ENCODE assay signal across 17 cellular contexts in genomic region chr2:85668009-85668856, GRCh38. TPM values are rescaled to one million over a fixed set of nuclear protein-coding genes. Genes with fewer than 3 reads are reported as not detected.
A peak's percentile ranks its signal among the peaks of the same experiment; 100 is the strongest.
DNase-seq lines count a peak whose midpoint lies in the region; ATAC-seq and FAIRE-seq lines count a peak whose summit lies in the region.
"Had no signal": no experiment of that assay in that cellular context is flagged by ENCODE, and none has a peak within 500 bp of the region (broad histone marks: within the 10 kb centered on the region; RNA-seq: fewer than 3 reads in every experiment).

TSS of gene SFTPB (minus strand) at chr2:85668199. CDS start at chr2:85668183, 16 bp downstream.

- H3K4me3 ChIP-seq in small intestine (ENCODE audit: low read depth in 1 of 2, low read length in 2 of 2) (no peak within 1 kb of the TSS), right cardiac atrium (ENCODE audit: low read length) (no peak within 1 kb of the TSS)
- H3K4me3 ChIP-seq: cardiac muscle cell, K562 had no signal

- H3K9me3 ChIP-seq in small intestine (ENCODE audit: control insufficient read depth, low read depth) (no peaks in the 10 kb centered on the region), right cardiac atrium (ENCODE audit: control insufficient read depth, low read length) (no peaks in the 10 kb centered on the region), T-helper 17 cell (ENCODE audit: control insufficient read depth, low read length, poor library complexity, severe bottlenecking) (no peaks in the 10 kb centered on the region)

- ATAC-seq in right cardiac atrium (no peak), T-helper 17 cell (no peak)
- ATAC-seq: K562 had no signal

- H3K27ac ChIP-seq in small intestine (ENCODE audit: low read depth in 1 of 2, low read length in 1 of 2) (no peak within 1 kb of the TSS), right cardiac atrium (ENCODE audit: low read length) (no peak within 1 kb of the TSS)
- H3K27ac ChIP-seq: cardiac muscle cell had no signal

- no peaks in the 10 kb centered on the region for H3K36me3 Mint-ChIP-seq in dendritic cell treated with granulocyte-macrophage colony-stimulating factor and Interleukin-4, amounts not matched to agents 40 ng/mL and 50 ng/mL, for 4 days (ENCODE audit: low read depth)
- H3K36me3 Mint-ChIP-seq in T-helper 17 cell (ENCODE audit: low read depth) = peaks cover 3% of the 10 kb centered on the region

- peaks cover 5% of the 10 kb centered on the region for H3K27me3 Mint-ChIP-seq in dendritic cell treated with granulocyte-macrophage colony-stimulating factor and Interleukin-4, amounts not matched to agents 40 ng/mL and 50 ng/mL, for 4 days
- no peaks in the 10 kb centered on the region for H3K27me3 Mint-ChIP-seq in T-helper 17 cell

- H3K4me1 ChIP-seq in small intestine (ENCODE audit: control insufficient read depth in 2 of 2, insufficient read depth in 1 of 2, low read depth in 1 of 2, low read length in 1 of 2) (no peaks in the 10 kb centered on the region), right cardiac atrium (ENCODE audit: control insufficient read depth, insufficient read depth, low read length) (no peaks in the 10 kb centered on the region)

- peak within 1 kb of the TSS; percentile 1 for H3K27ac Mint-ChIP-seq in dendritic cell treated with granulocyte-macrophage colony-stimulating factor and Interleukin-4, amounts not matched to agents 40 ng/mL and 50 ng/mL, for 4 days
- no peak within 1 kb of the TSS for H3K27ac Mint-ChIP-seq in T-helper 17 cell

- WGBS in small intestine, 3 donors = 71 to 81% (median 74%) methylated on average over 5 of the region's 5 CpGs
- WGBS in right cardiac atrium = 90% methylated on average over 5 of the region's 5 CpGs

- H3K9me3 Mint-ChIP-seq in dendritic cell treated with granulocyte-macrophage colony-stimulating factor and Interleukin-4, amounts not matched to agents 40 ng/mL and 50 ng/mL, for 4 days = no peaks in the 10 kb centered on the region

- H3K27me3 ChIP-seq in small intestine (ENCODE audit: control insufficient read depth in 2 of 2, insufficient read depth in 2 of 2, low read length in 2 of 2) = no peaks in the 10 kb centered on the region
- H3K27me3 ChIP-seq in right cardiac atrium (ENCODE audit: control insufficient read depth, insufficient read depth) = no peaks in the 10 kb centered on the region
- H3K27me3 ChIP-seq: cardiac muscle cell had no signal

- DNase-seq in NCI-H187 (lab: John Stamatoyannopoulos, UW) (peak; percentile 42 to 57), NCI-H187 treated with DMSO at 0.1 percent for 48 hours (lab: John Stamatoyannopoulos, UW) (no peak), NCI-H146 treated with DMSO at 0.1 percent for 48 hours (lab: John Stamatoyannopoulos, UW; ENCODE audit: unreplicated experiment) (peak; percentile 8), small intestine (no peak), GM19240 (ENCODE audit: insufficient read length, low spot score) (no peak), right cardiac atrium (no peak), T-helper 17 cell (no peak)
- DNase-seq: activated CD8-positive, alpha-beta memory T cell treated with anti-CD3 and anti-CD28 coated beads for 24 hours; activated naive CD4-positive, alpha-beta T cell; hypothalamus; mesenchymal stem cell; T-helper 9 cell; trophoblast cell had no signal

- H3K4me1 Mint-ChIP-seq in dendritic cell treated with granulocyte-macrophage colony-stimulating factor and Interleukin-4, amounts not matched to agents 40 ng/mL and 50 ng/mL, for 4 days (ENCODE audit: low read depth) = peaks cover 52% of the 10 kb centered on the region
- peaks cover 14% of the 10 kb centered on the region for H3K4me1 Mint-ChIP-seq in T-helper 17 cell

- FAIRE-seq in small intestine (lab: Jason Lieb, UNC) = no peak
- FAIRE-seq: A204.1, K562 had no signal

- intact Hi-C loops in dendritic cell treated with granulocyte-macrophage colony-stimulating factor and Interleukin-4, amounts not matched to agents 40 ng/mL and 50 ng/mL, for 4 days (cut with micrococcal nuclease) = no loop called here
- intact Hi-C loops in right cardiac atrium (cut with DNase I) = no loop called here

- no peak within 1 kb of the TSS for H3K4me3 Mint-ChIP-seq in dendritic cell treated with granulocyte-macrophage colony-stimulating factor and Interleukin-4, amounts not matched to agents 40 ng/mL and 50 ng/mL, for 4 days
- no peak within 1 kb of the TSS for H3K4me3 Mint-ChIP-seq in T-helper 17 cell

- H3K36me3 ChIP-seq in small intestine (ENCODE audit: control insufficient read depth in 2 of 2, insufficient read depth in 2 of 2, low read length in 2 of 2) = no peaks in the 10 kb centered on the region
- H3K36me3 ChIP-seq: cardiac muscle cell had no signal

RNA-seq across cellular contexts. Expression of gene SFTPB, which starts in this region (rescaled TPM):
- polyA plus RNA-seq in small intestine (10 to 100 TPM in 2 of 3 donors, under 1 TPM in 1; 0.58 to 34.9 (median 11.3) TPM), right cardiac atrium (not detected)
- total RNA-seq in right cardiac atrium (1 to 10 TPM in 1 of 4 donors, under 1 TPM in 1, not detected in 2; 0.60 to 3.1 TPM), T-helper 17 cell (not detected)
- total RNA-seq: cardiac muscle cell had no signal
- polyA plus RNA-seq: cardiac muscle cell had no signal

Comparison
In these comparisons a context has a peak if more than half of its experiments do, and no peak if none do; other contexts are left out.
1. DNase-seq: peak in NCI-H187 (2 of 2) and NCI-H146 treated with DMSO at 0.1 percent for 48 hours (single experiment); none in NCI-H187 treated with DMSO at 0.1 percent for 48 hours (single experiment), small intestine (single experiment), GM19240 (single experiment), right cardiac atrium (0 of 3) and T-helper 17 cell (0 of 3).